ENCODE assay signal across 17 cellular contexts in the genomic region with DNA sequence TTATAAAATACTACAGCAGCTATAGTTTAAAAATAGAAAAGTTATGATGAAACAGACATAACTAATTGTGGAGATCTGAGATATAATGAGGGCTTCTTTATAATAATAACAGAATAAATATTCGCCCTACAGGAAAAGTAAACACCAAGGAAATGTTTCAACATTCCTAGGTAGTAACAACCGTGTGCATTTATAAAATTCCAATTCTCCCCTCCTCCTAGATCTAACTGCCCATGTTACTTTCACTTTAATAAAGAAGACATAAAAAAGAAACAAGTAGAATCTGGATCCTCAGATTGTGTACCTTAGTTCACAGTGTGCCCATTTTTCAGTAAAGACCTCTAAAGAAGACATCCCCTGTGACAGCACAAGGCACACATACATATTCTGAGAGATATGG. TPM values are rescaled to one million over a fixed set of nuclear protein-coding genes. Genes with fewer than 3 reads are reported as not detected.
DNase-seq lines count a peak whose midpoint lies in the region; ATAC-seq and TF ChIP-seq lines count a peak whose summit lies in the region.
"Had no signal": no experiment of that assay in that cellular context is flagged by ENCODE, and none has a peak within 500 bp of the region (broad histone marks: within the 10 kb centered on the region; RNA-seq: fewer than 3 reads in every experiment).

No MANE protein-coding gene starts in this region.

- peaks cover 18% of the 10 kb centered on the region for H3K36me3 Mint-ChIP-seq in activated naive CD4-positive, alpha-beta T cell treated with anti-CD3 and anti-CD28 coated beads, Interleukin-2, amount 50 U/mL, for 24 hours
- peaks cover 38% of the 10 kb centered on the region for H3K36me3 Mint-ChIP-seq in mesothelial cell of epicardium

- H3K27me3 ChIP-seq in colonic mucosa = no peaks in the 10 kb centered on the region
- H3K27me3 ChIP-seq in thyroid gland = no peaks in the 10 kb centered on the region
- H3K27me3 ChIP-seq in WERI-Rb-1 (ENCODE audit: insufficient read depth, low read depth, severe bottlenecking) = no peaks in the 10 kb centered on the region
- H3K27me3 ChIP-seq: adrenal gland had no signal

- TF ChIP-seq POLR2A in thyroid gland (IDR thresholded peaks at IDR 0.05) = no peak
- TF ChIP-seq POLR2A in lower leg skin (IDR thresholded peaks at IDR 0.05) = no peak

- TF ChIP-seq CTCF in colonic mucosa (IDR thresholded peaks at IDR 0.05) (no peak), mesothelial cell of epicardium (IDR thresholded peaks at IDR 0.05; ENCODE audit: unreplicated experiment) (no peak), thyroid gland (IDR thresholded peaks at IDR 0.05) (no peak), lower leg skin (IDR thresholded peaks at IDR 0.05) (no peak), WERI-Rb-1 (IDR thresholded peaks at IDR 0.05; ENCODE audit: low read depth, low read length) (no peak)

- intact Hi-C loops in colonic mucosa (cut with DNase I) = no loop called here
- intact Hi-C loops in thyroid gland (cut with DNase I) = no loop called here
- intact Hi-C loops in lower leg skin (cut with DNase I; ENCODE audit: low total_unique reads) = no loop called here

- no peaks in the 10 kb centered on the region for H3K9me3 Mint-ChIP-seq in activated naive CD4-positive, alpha-beta T cell treated with anti-CD3 and anti-CD28 coated beads, Interleukin-2, amount 50 U/mL, for 24 hours
- H3K9me3 Mint-ChIP-seq in mesothelial cell of epicardium = no peaks in the 10 kb centered on the region
- H3K9me3 Mint-ChIP-seq: activated CD8-positive, alpha-beta T cell treated with anti-CD3 and anti-CD28 coated beads for 36 hours; CD4-positive, alpha-beta T cell had no signal

- H3K9me3 ChIP-seq in colonic mucosa = no peaks in the 10 kb centered on the region
- H3K9me3 ChIP-seq in thyroid gland = no peaks in the 10 kb centered on the region
- no peaks in the 10 kb centered on the region for H3K9me3 ChIP-seq in WERI-Rb-1 (ENCODE audit: severe bottlenecking)
- H3K9me3 ChIP-seq: adrenal gland had no signal

- DNase-seq in activated naive CD4-positive, alpha-beta T cell treated with Interleukin-2 at 50 U/mL for 16 hours = no peak
- DNase-seq in colonic mucosa (no peak), mesothelial cell of epicardium (ENCODE audit: low spot score in 2 of 2, unreplicated experiment in 2 of 2) (no peak), thyroid gland (no peak), lower leg skin (ENCODE audit: low spot score in 2 of 2) (no peak), WERI-Rb-1 (no peak)
- DNase-seq: activated CD8-positive, alpha-beta T cell treated with anti-CD3 and anti-CD28 coated beads for 36 hours; adrenal gland; CD4-positive, alpha-beta T cell; DMS79; NCI-H2029 treated with DMSO at 0.1 percent for 48 hours; NCI-H69; PC-3 had no signal

- peak overlapping the region; percentile 35 for H3K27ac Mint-ChIP-seq in activated naive CD4-positive, alpha-beta T cell treated with anti-CD3 and anti-CD28 coated beads, Interleukin-2, amount 50 U/mL, for 24 hours
- peak overlapping the region; percentile 88 for H3K27ac Mint-ChIP-seq in mesothelial cell of epicardium
- H3K27ac Mint-ChIP-seq: activated CD8-positive, alpha-beta T cell treated with anti-CD3 and anti-CD28 coated beads for 36 hours; CD4-positive, alpha-beta T cell had no signal

- no peaks in the 10 kb centered on the region for H3K27me3 Mint-ChIP-seq in activated naive CD4-positive, alpha-beta T cell treated with anti-CD3 and anti-CD28 coated beads, Interleukin-2, amount 50 U/mL, for 24 hours
- H3K27me3 Mint-ChIP-seq in mesothelial cell of epicardium (ENCODE audit: low read depth) = no peaks in the 10 kb centered on the region
- H3K27me3 Mint-ChIP-seq: activated CD8-positive, alpha-beta T cell treated with anti-CD3 and anti-CD28 coated beads for 36 hours; CD4-positive, alpha-beta T cell had no signal

- H3K4me3 ChIP-seq in colonic mucosa = no peak overlapping the region
- no peak overlapping the region for H3K4me3 ChIP-seq in thyroid gland (replicated peaks in 1 of 3)
- no peak overlapping the region for H3K4me3 ChIP-seq in lower leg skin (ENCODE audit: low read depth, poor library complexity, severe bottlenecking)
- no peak overlapping the region for H3K4me3 ChIP-seq in WERI-Rb-1 (ENCODE audit: low read depth, low read length)
- H3K4me3 ChIP-seq: adrenal gland, smooth muscle cell had no signal

- no peaks in the 10 kb centered on the region for H3K4me1 Mint-ChIP-seq in activated naive CD4-positive, alpha-beta T cell treated with anti-CD3 and anti-CD28 coated beads, Interleukin-2, amount 50 U/mL, for 24 hours
- H3K4me1 Mint-ChIP-seq in mesothelial cell of epicardium = peaks cover 38% of the 10 kb centered on the region

- ATAC-seq in HG02623 (IDR thresholded peaks at IDR 0.05; ENCODE audit: unreplicated experiment) = no peak
- ATAC-seq: activated CD8-positive, alpha-beta T cell treated with anti-CD3 and anti-CD28 coated beads for 36 hours; HCT116; PC-3 had no signal

- no peak overlapping the region for H3K4me3 Mint-ChIP-seq in activated naive CD4-positive, alpha-beta T cell treated with anti-CD3 and anti-CD28 coated beads, Interleukin-2, amount 50 U/mL, for 24 hours
- no peak overlapping the region for H3K4me3 Mint-ChIP-seq in mesothelial cell of epicardium
- H3K4me3 Mint-ChIP-seq: activated CD8-positive, alpha-beta T cell treated with anti-CD3 and anti-CD28 coated beads for 36 hours; CD4-positive, alpha-beta T cell had no signal

- WGBS in thyroid gland, 2 donors = 65 to 70% methylated on average over 2 of the region's 2 CpGs
- WGBS in lower leg skin, 2 donors = 62 to 64% methylated on average over 2 of the region's 2 CpGs

- H3K4me1 ChIP-seq in colonic mucosa (no peaks in the 10 kb centered on the region), thyroid gland (peaks cover 0 to 3% of the 10 kb centered on the region in 2 donors)

- H3K36me3 ChIP-seq in colonic mucosa (peaks cover 10% of the 10 kb centered on the region), thyroid gland (peaks cover 22 to 26% of the 10 kb centered on the region in 2 donors), WERI-Rb-1 (peaks cover 61% of the 10 kb centered on the region)

- peak overlapping the region; percentile 2 for H3K27ac ChIP-seq in colonic mucosa
- peak overlapping the region in 2 of 3 donors; percentile 16 to 19 for H3K27ac ChIP-seq in thyroid gland
- no peak overlapping the region for H3K27ac ChIP-seq in WERI-Rb-1
- H3K27ac ChIP-seq: adrenal gland had no signal

- no peak overlapping the region for H3K9ac ChIP-seq in colonic mucosa (ENCODE audit: low read depth in 2 of 2, low read length in 2 of 2)

RNA-seq across cellular contexts. Expression of gene MN1, which starts 57.8 kb away (rescaled TPM):
- total RNA-seq in colonic mucosa = 1 to 10 TPM in 1 of 2 donors, under 1 TPM in 1; 0.67 to 1.5 TPM
- 46.3 to 49.6 TPM (median 47.8 TPM) in 3 replicates for total RNA-seq in mesothelial cell of epicardium
- 1 to 10 TPM; 2.5 to 4.5 (median 2.9) TPM for total RNA-seq in thyroid gland
- total RNA-seq in lower leg skin = 1 to 10 TPM; 1.7 to 7.0 (median 2.4) TPM

RNA-seq across cellular contexts. Expression of gene PITPNB, which starts 59.7 kb away (rescaled TPM):
- total RNA-seq in colonic mucosa = 10 to 100 TPM; 40.0 to 51.6 TPM
- total RNA-seq in mesothelial cell of epicardium = 93.0 to 97.2 TPM (median 96.2 TPM) in 3 replicates
- total RNA-seq in thyroid gland = 10 to 100 TPM; 30.7 to 54.4 (median 42.6) TPM
- 10 to 100 TPM; 22.1 to 36.5 (median 29.7) TPM for total RNA-seq in lower leg skin
